In the genomic region with DNA sequence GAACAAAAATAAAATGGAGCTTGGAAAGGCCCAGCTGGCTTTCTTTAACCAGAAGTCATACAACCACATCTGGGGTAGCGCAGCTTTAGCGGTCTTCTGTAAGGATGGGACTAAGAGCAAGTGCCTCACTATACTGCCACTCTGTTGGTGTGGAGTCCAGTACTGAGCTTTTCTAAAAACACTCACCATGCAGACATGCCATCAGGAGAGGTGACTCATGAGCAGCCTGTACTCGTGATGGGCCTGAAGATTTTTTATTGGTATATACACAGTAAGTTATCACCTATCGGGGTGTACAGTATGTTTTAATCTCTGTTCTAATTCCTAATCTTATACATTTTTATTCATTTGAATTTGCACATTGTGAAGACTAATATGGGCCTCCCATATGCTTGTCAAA, we compare ENCODE assay signal across 15 cellular contexts.
DNase-seq lines count a peak whose midpoint lies in the region; ATAC-seq lines count a peak whose summit lies in the region.
"Had no signal": no experiment of that assay in that cellular context is flagged by ENCODE, and none has a peak within 500 bp of the region (broad histone marks: within the 10 kb centered on the region; RNA-seq: fewer than 3 reads in every experiment).

No MANE protein-coding gene starts in this region.

- peak; percentile 46 for DNase-seq in AG08396 (ENCODE audit: low spot score)
- DNase-seq in astrocyte of the hippocampus (ENCODE audit: low read depth, low spot score) = peak; percentile 37
- peak; percentile 63 for DNase-seq in kidney tubule cell (ENCODE audit: low spot score)
- DNase-seq in AML-193 (lab: John Stamatoyannopoulos, UW) = no peak
- DNase-seq in head of caudate nucleus = no peak
- DNase-seq in activated gamma-delta T cell (lab: John Stamatoyannopoulos, UW) = no peak
- DNase-seq: activated CD8-positive, alpha-beta memory T cell treated with anti-CD3 and anti-CD28 coated beads, Interleukin-2, amount 50 U/mL, for 4 hours; C1 segment of cervical spinal cord; esophagus squamous epithelium; NCI-H1436 treated with DMSO at 0.1 percent for 48 hours; occipital lobe; stimulated activated CD4-positive, alpha-beta T cell treated with anti-CD3 and anti-CD28 coated beads, Interleukin-2, amount 100 ng/mL, for 24 hours; T-helper 9 cell had no signal

- peak; percentile 17 for ATAC-seq in HG03432 (IDR thresholded peaks at IDR 0.05; ENCODE audit: unreplicated experiment)
- ATAC-seq in HG02759 (IDR thresholded peaks at IDR 0.05; ENCODE audit: unreplicated experiment) = no peak

- intact Hi-C loops in head of caudate nucleus (cut with DNase I) = no loop called here

Comparison
In these comparisons a context has a peak if more than half of its experiments do, and no peak if none do; other contexts are left out.
1. DNase-seq: peak in AG08396 (single experiment), astrocyte of the hippocampus (single experiment) and kidney tubule cell (single experiment); none in AML-193 (0 of 2), head of caudate nucleus (0 of 42) and activated gamma-delta T cell (single experiment).